1 cellular context compared by ENCODE assay signal in the genomic region with DNA sequence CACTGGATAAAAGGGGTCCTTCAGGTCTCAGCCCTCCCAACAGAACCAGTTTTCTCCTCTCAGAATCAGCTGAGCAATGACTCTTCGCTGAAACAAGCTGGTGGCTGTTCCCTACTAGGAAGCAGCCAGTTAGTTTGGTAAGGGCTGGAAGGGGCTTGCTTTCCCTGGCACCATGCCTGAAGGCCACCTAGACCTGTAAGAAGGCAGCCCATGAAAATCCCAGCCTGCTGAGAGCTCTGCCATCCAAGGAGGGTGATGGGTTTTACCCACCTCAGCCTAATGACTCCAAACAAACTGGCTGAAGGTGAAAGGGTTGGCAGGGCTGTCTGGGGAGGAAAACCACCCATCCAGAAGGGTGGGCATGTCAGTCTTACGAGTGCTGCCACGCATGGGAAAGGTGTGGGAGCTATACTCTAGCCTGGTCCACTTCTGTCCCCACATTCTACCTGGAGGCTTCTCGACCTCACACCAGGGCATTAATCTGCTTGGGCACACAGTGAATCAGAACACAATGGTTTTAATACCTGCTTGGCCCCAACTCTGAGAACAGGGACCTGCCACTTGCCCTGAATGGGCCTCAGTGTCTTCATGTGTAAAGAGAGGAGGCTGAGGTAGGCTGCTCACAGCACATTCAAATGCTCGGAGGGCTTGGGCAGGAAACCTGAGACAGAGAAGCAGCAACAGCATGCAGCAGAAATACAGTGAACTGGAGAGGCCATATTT.
TF ChIP-seq lines count a peak whose summit lies in the region.

No MANE protein-coding gene starts in this region.

TF ChIP-seq in H1, 55 proteins besides CTCF, POLR2A, EP300 and RAD21:
- TF ChIP-seq RFX5 (IDR thresholded peaks at IDR 0.05; ENCODE audit: borderline replicate concordance, low read depth, low read length): no peak
